Comparison of ENCODE assay signal across 1 cellular context in genomic region chr6:128505603-128506002, GRCh38.
TF ChIP-seq lines count a peak whose summit lies in the region.

No MANE protein-coding gene starts in this region.

TF ChIP-seq in HepG2, 621 proteins besides CTCF, POLR2A, EP300 and RAD21 (continued from another document and continues in another):
- no peak for TF ChIP-seq ZUFSP (CRISPR knock-in tag; IDR thresholded peaks at IDR 0.05; ENCODE audit: borderline replicate concordance)
- 0 out of 2 replicates have a peak, but pooled peaks have one; percentile 74 for TF ChIP-seq ZSCAN12 (CRISPR knock-in tag; IDR thresholded peaks at IDR 0.05)
- TF ChIP-seq, protein P1, sequence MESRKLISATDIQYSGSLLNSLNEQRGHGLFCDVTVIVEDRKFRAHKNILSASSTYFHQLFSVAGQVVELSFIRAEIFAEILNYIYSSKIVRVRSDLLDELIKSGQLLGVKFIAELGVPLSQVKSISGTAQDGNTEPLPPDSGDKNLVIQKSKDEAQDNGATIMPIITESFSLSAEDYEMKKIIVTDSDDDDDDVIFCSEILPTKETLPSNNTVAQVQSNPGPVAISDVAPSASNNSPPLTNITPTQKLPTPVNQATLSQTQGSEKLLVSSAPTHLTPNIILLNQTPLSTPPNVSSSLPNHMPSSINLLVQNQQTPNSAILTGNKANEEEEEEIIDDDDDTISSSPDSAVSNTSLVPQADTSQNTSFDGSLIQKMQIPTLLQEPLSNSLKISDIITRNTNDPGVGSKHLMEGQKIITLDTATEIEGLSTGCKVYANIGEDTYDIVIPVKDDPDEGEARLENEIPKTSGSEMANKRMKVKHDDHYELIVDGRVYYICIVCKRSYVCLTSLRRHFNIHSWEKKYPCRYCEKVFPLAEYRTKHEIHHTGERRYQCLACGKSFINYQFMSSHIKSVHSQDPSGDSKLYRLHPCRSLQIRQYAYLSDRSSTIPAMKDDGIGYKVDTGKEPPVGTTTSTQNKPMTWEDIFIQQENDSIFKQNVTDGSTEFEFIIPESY (CRISPR knock-in tag; IDR thresholded peaks at IDR 0.05), result no peak
- no peak for TF ChIP-seq SP1 (IDR thresholded peaks at IDR 0.05)
- no peak for TF ChIP-seq SP1 (CRISPR knock-in tag; IDR thresholded peaks at IDR 0.05)
- TF ChIP-seq CREBL2 (CRISPR knock-in tag; IDR thresholded peaks at IDR 0.05; ENCODE audit: borderline replicate concordance), result no peak
- no peak for TF ChIP-seq PITX1 (CRISPR knock-in tag; IDR thresholded peaks at IDR 0.05)
- TF ChIP-seq ZNF460 (CRISPR knock-in tag; IDR thresholded peaks at IDR 0.05; ENCODE audit: borderline replicate concordance), result no peak
- peak; percentile 54; the same call in 1 of the 3 replicates for TF ChIP-seq MXI1 (IDR thresholded peaks at IDR 0.05; ENCODE audit: borderline replicate concordance, low read depth, low read length)
- TF ChIP-seq, protein P2, sequence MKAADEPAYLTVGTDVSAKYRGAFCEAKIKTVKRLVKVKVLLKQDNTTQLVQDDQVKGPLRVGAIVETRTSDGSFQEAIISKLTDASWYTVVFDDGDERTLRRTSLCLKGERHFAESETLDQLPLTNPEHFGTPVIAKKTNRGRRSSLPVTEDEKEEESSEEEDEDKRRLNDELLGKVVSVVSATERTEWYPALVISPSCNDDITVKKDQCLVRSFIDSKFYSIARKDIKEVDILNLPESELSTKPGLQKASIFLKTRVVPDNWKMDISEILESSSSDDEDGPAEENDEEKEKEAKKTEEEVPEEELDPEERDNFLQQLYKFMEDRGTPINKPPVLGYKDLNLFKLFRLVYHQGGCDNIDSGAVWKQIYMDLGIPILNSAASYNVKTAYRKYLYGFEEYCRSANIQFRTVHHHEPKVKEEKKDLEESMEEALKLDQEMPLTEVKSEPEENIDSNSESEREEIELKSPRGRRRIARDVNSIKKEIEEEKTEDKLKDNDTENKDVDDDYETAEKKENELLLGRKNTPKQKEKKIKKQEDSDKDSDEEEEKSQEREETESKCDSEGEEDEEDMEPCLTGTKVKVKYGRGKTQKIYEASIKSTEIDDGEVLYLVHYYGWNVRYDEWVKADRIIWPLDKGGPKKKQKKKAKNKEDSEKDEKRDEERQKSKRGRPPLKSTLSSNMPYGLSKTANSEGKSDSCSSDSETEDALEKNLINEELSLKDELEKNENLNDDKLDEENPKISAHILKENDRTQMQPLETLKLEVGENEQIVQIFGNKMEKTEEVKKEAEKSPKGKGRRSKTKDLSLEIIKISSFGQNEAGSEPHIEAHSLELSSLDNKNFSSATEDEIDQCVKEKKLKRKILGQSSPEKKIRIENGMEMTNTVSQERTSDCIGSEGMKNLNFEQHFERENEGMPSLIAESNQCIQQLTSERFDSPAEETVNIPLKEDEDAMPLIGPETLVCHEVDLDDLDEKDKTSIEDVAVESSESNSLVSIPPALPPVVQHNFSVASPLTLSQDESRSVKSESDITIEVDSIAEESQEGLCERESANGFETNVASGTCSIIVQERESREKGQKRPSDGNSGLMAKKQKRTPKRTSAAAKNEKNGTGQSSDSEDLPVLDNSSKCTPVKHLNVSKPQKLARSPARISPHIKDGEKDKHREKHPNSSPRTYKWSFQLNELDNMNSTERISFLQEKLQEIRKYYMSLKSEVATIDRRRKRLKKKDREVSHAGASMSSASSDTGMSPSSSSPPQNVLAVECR (CRISPR knock-in tag; IDR thresholded peaks at IDR 0.05; ENCODE audit: borderline replicate concordance), result peak; percentile 31; the same call in 1 of the 2 replicates
- no peak for TF ChIP-seq BRD4 (CRISPR knock-in tag; IDR thresholded peaks at IDR 0.05)
- TF ChIP-seq SNAPC5 (CRISPR knock-in tag; IDR thresholded peaks at IDR 0.05; ENCODE audit: borderline replicate concordance), result no peak
- TF ChIP-seq HOMEZ (CRISPR knock-in tag; IDR thresholded peaks at IDR 0.05; ENCODE audit: low read depth), result peak; percentile 85; the same call in 1 of the 2 replicates
- TF ChIP-seq ZNF10 (CRISPR knock-in tag; IDR thresholded peaks at IDR 0.05; ENCODE audit: borderline replicate concordance, low read depth), result no peak
- no peak for TF ChIP-seq PLSCR1 (CRISPR knock-in tag; IDR thresholded peaks at IDR 0.05; ENCODE audit: borderline replicate concordance)
- no peak for TF ChIP-seq MTA1 (CRISPR knock-in tag; IDR thresholded peaks at IDR 0.05; ENCODE audit: borderline replicate concordance)
- TF ChIP-seq NKX3-1 (CRISPR knock-in tag; IDR thresholded peaks at IDR 0.05), result 0 out of 2 replicates have a peak, but pooled peaks have one; percentile 32
- no peak for TF ChIP-seq KDM2A (CRISPR knock-in tag; IDR thresholded peaks at IDR 0.05; ENCODE audit: borderline replicate concordance, low read depth)
- TF ChIP-seq KDM4B (CRISPR knock-in tag; IDR thresholded peaks at IDR 0.05), result peak; percentile 28; the same call in 1 of the 2 replicates
- TF ChIP-seq, protein P3, sequence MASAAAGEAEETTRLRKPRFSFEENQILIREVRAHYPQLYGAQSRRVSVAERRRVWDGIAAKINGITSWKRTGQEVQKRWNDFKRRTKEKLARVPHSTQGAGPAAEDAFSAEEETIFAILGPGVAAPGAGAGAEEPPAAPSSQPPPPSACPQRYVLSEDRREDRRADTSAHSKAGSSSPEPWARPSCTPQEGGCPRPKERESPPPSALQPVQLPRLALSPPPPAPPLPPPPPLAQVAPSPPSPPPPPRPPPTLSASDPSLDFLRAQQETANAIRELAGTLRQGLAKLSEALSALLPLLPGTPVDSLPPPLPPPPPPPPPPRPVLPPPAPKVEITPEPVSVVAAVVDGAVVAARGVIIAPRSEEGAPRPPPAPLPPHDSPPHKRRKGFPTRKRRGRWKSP (CRISPR knock-in tag; IDR thresholded peaks at IDR 0.05), result peak; percentile 48; the same call in 1 of the 2 replicates
- TF ChIP-seq CBX2 (IDR thresholded peaks at IDR 0.05; ENCODE audit: low read depth, low read length), result no peak
- TF ChIP-seq CBX2 (CRISPR knock-in tag; IDR thresholded peaks at IDR 0.05; ENCODE audit: low read depth), result no peak
- peak; percentile 18; the same call in 1 of the 2 replicates for TF ChIP-seq THRA (CRISPR knock-in tag; IDR thresholded peaks at IDR 0.05; ENCODE audit: borderline replicate concordance)
- TF ChIP-seq PBX3 (CRISPR knock-in tag; IDR thresholded peaks at IDR 0.05; ENCODE audit: borderline replicate concordance), result no peak
- no peak for TF ChIP-seq KAT2B (IDR thresholded peaks at IDR 0.05; ENCODE audit: borderline replicate concordance, low read depth, low read length)
- TF ChIP-seq HDAC2 (CRISPR knock-in tag; IDR thresholded peaks at IDR 0.05), result peak; percentile 45
- peak; percentile 45; the same call in 1 of the 2 replicates for TF ChIP-seq RARA (CRISPR knock-in tag; IDR thresholded peaks at IDR 0.05)
- peak; percentile 21; the same call in 1 of the 2 replicates for TF ChIP-seq ONECUT2 (CRISPR knock-in tag; IDR thresholded peaks at IDR 0.05)
- TF ChIP-seq ZNF451 (CRISPR knock-in tag; IDR thresholded peaks at IDR 0.05), result no peak
- TF ChIP-seq GABPA (IDR thresholded peaks at IDR 0.05; ENCODE audit: low read depth, low read length), result no peak
- TF ChIP-seq GABPA (CRISPR knock-in tag; IDR thresholded peaks at IDR 0.05; ENCODE audit: low read depth), result peak; percentile 40; the same call in 1 of the 2 replicates
- no peak for TF ChIP-seq ZNF546 (CRISPR knock-in tag; conservative IDR thresholded peaks at IDR 0.05)
- no peak for TF ChIP-seq ZNF484 (CRISPR knock-in tag; IDR thresholded peaks at IDR 0.05; ENCODE audit: borderline replicate concordance, low read depth)
- no peak for TF ChIP-seq ZFP36L1 (CRISPR knock-in tag; IDR thresholded peaks at IDR 0.05)
- TF ChIP-seq ZMYM2 (CRISPR knock-in tag; IDR thresholded peaks at IDR 0.05), result no peak
- no peak for TF ChIP-seq ZNF296 (CRISPR knock-in tag; conservative IDR thresholded peaks at IDR 0.05)
- TF ChIP-seq GFI1 (CRISPR knock-in tag; IDR thresholded peaks at IDR 0.05; ENCODE audit: borderline replicate concordance), result peak; percentile 14; the same call in 1 of the 2 replicates
- TF ChIP-seq KMT2A (CRISPR knock-in tag; IDR thresholded peaks at IDR 0.05), result peak; percentile 65; the same call in 1 of the 2 replicates
- TF ChIP-seq, protein P4, sequence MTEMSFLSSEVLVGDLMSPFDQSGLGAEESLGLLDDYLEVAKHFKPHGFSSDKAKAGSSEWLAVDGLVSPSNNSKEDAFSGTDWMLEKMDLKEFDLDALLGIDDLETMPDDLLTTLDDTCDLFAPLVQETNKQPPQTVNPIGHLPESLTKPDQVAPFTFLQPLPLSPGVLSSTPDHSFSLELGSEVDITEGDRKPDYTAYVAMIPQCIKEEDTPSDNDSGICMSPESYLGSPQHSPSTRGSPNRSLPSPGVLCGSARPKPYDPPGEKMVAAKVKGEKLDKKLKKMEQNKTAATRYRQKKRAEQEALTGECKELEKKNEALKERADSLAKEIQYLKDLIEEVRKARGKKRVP (CRISPR knock-in tag; IDR thresholded peaks at IDR 0.05), result peak in 1 of 2 experiments; percentile 68; a peak in 1 of 4 replicates
- peak; percentile 66 for TF ChIP-seq NR2C2 (CRISPR knock-in tag; IDR thresholded peaks at IDR 0.05; ENCODE audit: borderline replicate concordance)
- TF ChIP-seq TGIF2 (CRISPR knock-in tag; IDR thresholded peaks at IDR 0.05), result peak; percentile 93
- TF ChIP-seq FOXA1 (IDR thresholded peaks at IDR 0.05), result no peak
- TF ChIP-seq FOXA1 (CRISPR knock-in tag; IDR thresholded peaks at IDR 0.05), result peak; percentile 75
- no peak for TF ChIP-seq SOX13 (IDR thresholded peaks at IDR 0.05)
- peak in 1 of 2 experiments; percentile 74; a peak in 2 of 4 replicates for TF ChIP-seq SOX13 (CRISPR knock-in tag; conservative IDR thresholded peaks at IDR 0.05 in 1 of 2, IDR thresholded peaks at IDR 0.05 in 1 of 2)
- TF ChIP-seq ZNF780A (CRISPR knock-in tag; IDR thresholded peaks at IDR 0.05), result no peak
- no peak; the same call in 1 of the 2 replicates for TF ChIP-seq KLF6 (CRISPR knock-in tag; IDR thresholded peaks at IDR 0.05)
- TF ChIP-seq ZNF720 (CRISPR knock-in tag; IDR thresholded peaks at IDR 0.05), result no peak
- no peak for TF ChIP-seq KLF13 (CRISPR knock-in tag; IDR thresholded peaks at IDR 0.05)
- peak; percentile 72 for TF ChIP-seq HNRNPUL1 (IDR thresholded peaks at IDR 0.05; ENCODE audit: low read depth, low read length)
- no peak for TF ChIP-seq SP140L (CRISPR knock-in tag; IDR thresholded peaks at IDR 0.05; ENCODE audit: borderline replicate concordance)
- TF ChIP-seq ZNF354B (CRISPR knock-in tag; IDR thresholded peaks at IDR 0.05), result no peak
- TF ChIP-seq DR1 (CRISPR knock-in tag; IDR thresholded peaks at IDR 0.05), result no peak
- TF ChIP-seq AGO1 (IDR thresholded peaks at IDR 0.05; ENCODE audit: low read depth, low read length, poor library complexity, severe bottlenecking), result no peak
- no peak for TF ChIP-seq NFRKB (IDR thresholded peaks at IDR 0.05)
- TF ChIP-seq CAMTA2 (CRISPR knock-in tag; IDR thresholded peaks at IDR 0.05; ENCODE audit: borderline replicate concordance), result no peak
- TF ChIP-seq ZNF510 (CRISPR knock-in tag; IDR thresholded peaks at IDR 0.05; ENCODE audit: low read depth), result no peak
- TF ChIP-seq TARDBP (CRISPR knock-in tag; IDR thresholded peaks at IDR 0.05), result 0 out of 2 replicates have a peak, but pooled peaks have one; percentile 21
- TF ChIP-seq SUZ12 (IDR thresholded peaks at IDR 0.05; ENCODE audit: low read depth, low read length), result no peak
